8 cellular contexts compared by ENCODE assay signal in genomic region chr14:55301722-55302121, GRCh38. TPM values are rescaled to one million over a fixed set of nuclear protein-coding genes. Genes with fewer than 3 reads are reported as not detected.
A peak's percentile ranks its signal among the peaks of the same experiment; 100 is the strongest.
DNase-seq lines count a peak whose midpoint lies in the region; ATAC-seq lines count a peak whose summit lies in the region.

No MANE protein-coding gene starts in this region.

- H3K36me3 Mint-ChIP-seq in activated T-helper 17 cell treated with anti-CD3 and anti-CD28 coated beads, Interleukin-2, amount 50 U/mL, for 72 hours (ENCODE audit: low read depth) = peaks cover 25% of the 10 kb centered on the region

- ATAC-seq in HG03045 (IDR thresholded peaks at IDR 0.05; ENCODE audit: unreplicated experiment) (peak; percentile 46), left colon (peak; percentile 52), HG03175 (IDR thresholded peaks at IDR 0.05; ENCODE audit: unreplicated experiment) (no peak)
- ATAC-seq in activated T-helper 17 cell treated with anti-CD3 and anti-CD28 coated beads, Interleukin-2, amount 50 U/mL, for 72 hours (replicated peaks) = peak; percentile 94

- peak overlapping the region; percentile 4 for H3K4me3 Mint-ChIP-seq in activated T-helper 17 cell treated with anti-CD3 and anti-CD28 coated beads, Interleukin-2, amount 50 U/mL, for 72 hours

- no peaks in the 10 kb centered on the region for H3K27me3 Mint-ChIP-seq in activated T-helper 17 cell treated with anti-CD3 and anti-CD28 coated beads, Interleukin-2, amount 50 U/mL, for 72 hours

- no peak overlapping the region for H3K27ac Mint-ChIP-seq in activated T-helper 17 cell treated with anti-CD3 and anti-CD28 coated beads, Interleukin-2, amount 50 U/mL, for 72 hours

- H3K4me1 Mint-ChIP-seq in activated T-helper 17 cell treated with anti-CD3 and anti-CD28 coated beads, Interleukin-2, amount 50 U/mL, for 72 hours = peaks cover 36% of the 10 kb centered on the region

- no peaks in the 10 kb centered on the region for H3K9me3 Mint-ChIP-seq in activated T-helper 17 cell treated with anti-CD3 and anti-CD28 coated beads, Interleukin-2, amount 50 U/mL, for 72 hours

- peak; percentile 55 for DNase-seq in ELR (ENCODE audit: low read depth)
- no peak for DNase-seq in left colon
- no peak for DNase-seq in inferior parietal cortex (ENCODE audit: extremely low spot score)
- DNase-seq in 8988T = no peak
- DNase-seq in DMS79 treated with DMSO at 0.1 percent for 48 hours (lab: John Stamatoyannopoulos, UW) = no peak

- intact Hi-C loops in left colon (cut with DNase I, micrococcal nuclease) = no loop called here

RNA-seq across cellular contexts. Expression of gene FBXO34, which starts 30.5 kb away (rescaled TPM):
- 10 to 100 TPM; 16.3 to 30.1 TPM for total RNA-seq in activated T-helper 17 cell treated with anti-CD3 and anti-CD28 coated beads, Interleukin-2, amount 50 U/mL, for 72 hours
- total RNA-seq in left colon = 10 to 100 TPM; 76.2 to 81.9 TPM
